1 cellular context compared by ENCODE assay signal in genomic region chr17:38747385-38748328, GRCh38.
A peak's percentile ranks its signal among the peaks of the same experiment; 100 is the strongest.
TF ChIP-seq lines count a peak whose summit lies in the region.

No MANE protein-coding gene starts in this region.

TF ChIP-seq in WTC11, 78 proteins besides CTCF, POLR2A, EP300 and RAD21 (continued from another document):
- TF ChIP-seq ELF4 (CRISPR knock-in tag; IDR thresholded peaks at IDR 0.05; ENCODE audit: low read depth) (no peak), NR3C1 (CRISPR knock-in tag; conservative IDR thresholded peaks at IDR 0.05; ENCODE audit: low read depth) (no peak), IRF2 (CRISPR knock-in tag; IDR thresholded peaks at IDR 0.05; ENCODE audit: borderline replicate concordance, low read depth) (no peak), FOXK1 (CRISPR knock-in tag; IDR thresholded peaks at IDR 0.05) (0 out of 2 replicates have a peak, but pooled peaks have one; percentile 14), TEAD1 (CRISPR knock-in tag; IDR thresholded peaks at IDR 0.05) (no peak), FOXP1 (CRISPR knock-in tag; IDR thresholded peaks at IDR 0.05; ENCODE audit: borderline replicate concordance) (peak; percentile 59; the same call in 1 of the 2 replicates), OVOL2 (CRISPR knock-in tag; IDR thresholded peaks at IDR 0.05; ENCODE audit: borderline replicate concordance) (no peak), NR1H2 (CRISPR knock-in tag; IDR thresholded peaks at IDR 0.05) (no peak), MYBL2 (CRISPR knock-in tag; IDR thresholded peaks at IDR 0.05) (peak; percentile 61; the same call in 1 of the 2 replicates), EMX1 (CRISPR knock-in tag; IDR thresholded peaks at IDR 0.05) (no peak), NFE2L1 (CRISPR knock-in tag; IDR thresholded peaks at IDR 0.05) (no peak), KAT7 (CRISPR knock-in tag; IDR thresholded peaks at IDR 0.05; ENCODE audit: borderline replicate concordance) (peak; percentile 33; the same call in 1 of the 2 replicates), ZNF425 (CRISPR knock-in tag; conservative IDR thresholded peaks at IDR 0.05) (no peak), GTF2I (CRISPR knock-in tag; conservative IDR thresholded peaks at IDR 0.05) (no peak), SP1 (CRISPR knock-in tag; conservative IDR thresholded peaks at IDR 0.05) (peak; percentile 20; the same call in 1 of the 2 replicates), ZNF317 (CRISPR knock-in tag; IDR thresholded peaks at IDR 0.05; ENCODE audit: borderline replicate concordance, low read depth) (no peak), PREB (CRISPR knock-in tag; IDR thresholded peaks at IDR 0.05; ENCODE audit: borderline replicate concordance) (no peak), NFYB (CRISPR knock-in tag; conservative IDR thresholded peaks at IDR 0.05; ENCODE audit: low read depth) (no peak), SOX15 (CRISPR knock-in tag; IDR thresholded peaks at IDR 0.05) (no peak), ZNF263 (CRISPR knock-in tag; IDR thresholded peaks at IDR 0.05; ENCODE audit: low read depth) (no peak)
- TF ChIP-seq, protein P1, sequence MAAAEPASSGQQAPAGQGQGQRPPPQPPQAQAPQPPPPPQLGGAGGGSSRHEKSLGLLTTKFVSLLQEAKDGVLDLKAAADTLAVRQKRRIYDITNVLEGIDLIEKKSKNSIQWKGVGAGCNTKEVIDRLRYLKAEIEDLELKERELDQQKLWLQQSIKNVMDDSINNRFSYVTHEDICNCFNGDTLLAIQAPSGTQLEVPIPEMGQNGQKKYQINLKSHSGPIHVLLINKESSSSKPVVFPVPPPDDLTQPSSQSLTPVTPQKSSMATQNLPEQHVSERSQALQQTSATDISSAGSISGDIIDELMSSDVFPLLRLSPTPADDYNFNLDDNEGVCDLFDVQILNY (CRISPR knock-in tag; IDR thresholded peaks at IDR 0.05): no peak
- TF ChIP-seq, protein P2, sequence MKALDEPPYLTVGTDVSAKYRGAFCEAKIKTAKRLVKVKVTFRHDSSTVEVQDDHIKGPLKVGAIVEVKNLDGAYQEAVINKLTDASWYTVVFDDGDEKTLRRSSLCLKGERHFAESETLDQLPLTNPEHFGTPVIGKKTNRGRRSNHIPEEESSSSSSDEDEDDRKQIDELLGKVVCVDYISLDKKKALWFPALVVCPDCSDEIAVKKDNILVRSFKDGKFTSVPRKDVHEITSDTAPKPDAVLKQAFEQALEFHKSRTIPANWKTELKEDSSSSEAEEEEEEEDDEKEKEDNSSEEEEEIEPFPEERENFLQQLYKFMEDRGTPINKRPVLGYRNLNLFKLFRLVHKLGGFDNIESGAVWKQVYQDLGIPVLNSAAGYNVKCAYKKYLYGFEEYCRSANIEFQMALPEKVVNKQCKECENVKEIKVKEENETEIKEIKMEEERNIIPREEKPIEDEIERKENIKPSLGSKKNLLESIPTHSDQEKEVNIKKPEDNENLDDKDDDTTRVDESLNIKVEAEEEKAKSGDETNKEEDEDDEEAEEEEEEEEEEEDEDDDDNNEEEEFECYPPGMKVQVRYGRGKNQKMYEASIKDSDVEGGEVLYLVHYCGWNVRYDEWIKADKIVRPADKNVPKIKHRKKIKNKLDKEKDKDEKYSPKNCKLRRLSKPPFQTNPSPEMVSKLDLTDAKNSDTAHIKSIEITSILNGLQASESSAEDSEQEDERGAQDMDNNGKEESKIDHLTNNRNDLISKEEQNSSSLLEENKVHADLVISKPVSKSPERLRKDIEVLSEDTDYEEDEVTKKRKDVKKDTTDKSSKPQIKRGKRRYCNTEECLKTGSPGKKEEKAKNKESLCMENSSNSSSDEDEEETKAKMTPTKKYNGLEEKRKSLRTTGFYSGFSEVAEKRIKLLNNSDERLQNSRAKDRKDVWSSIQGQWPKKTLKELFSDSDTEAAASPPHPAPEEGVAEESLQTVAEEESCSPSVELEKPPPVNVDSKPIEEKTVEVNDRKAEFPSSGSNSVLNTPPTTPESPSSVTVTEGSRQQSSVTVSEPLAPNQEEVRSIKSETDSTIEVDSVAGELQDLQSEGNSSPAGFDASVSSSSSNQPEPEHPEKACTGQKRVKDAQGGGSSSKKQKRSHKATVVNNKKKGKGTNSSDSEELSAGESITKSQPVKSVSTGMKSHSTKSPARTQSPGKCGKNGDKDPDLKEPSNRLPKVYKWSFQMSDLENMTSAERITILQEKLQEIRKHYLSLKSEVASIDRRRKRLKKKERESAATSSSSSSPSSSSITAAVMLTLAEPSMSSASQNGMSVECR (CRISPR knock-in tag; IDR thresholded peaks at IDR 0.05; ENCODE audit: borderline replicate concordance): peak; percentile 2; the same call in 1 of the 2 replicates
- TF ChIP-seq, protein P3, sequence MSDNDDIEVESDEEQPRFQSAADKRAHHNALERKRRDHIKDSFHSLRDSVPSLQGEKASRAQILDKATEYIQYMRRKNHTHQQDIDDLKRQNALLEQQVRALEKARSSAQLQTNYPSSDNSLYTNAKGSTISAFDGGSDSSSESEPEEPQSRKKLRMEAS (CRISPR knock-in tag; IDR thresholded peaks at IDR 0.05): no peak
- TF ChIP-seq, protein P4, sequence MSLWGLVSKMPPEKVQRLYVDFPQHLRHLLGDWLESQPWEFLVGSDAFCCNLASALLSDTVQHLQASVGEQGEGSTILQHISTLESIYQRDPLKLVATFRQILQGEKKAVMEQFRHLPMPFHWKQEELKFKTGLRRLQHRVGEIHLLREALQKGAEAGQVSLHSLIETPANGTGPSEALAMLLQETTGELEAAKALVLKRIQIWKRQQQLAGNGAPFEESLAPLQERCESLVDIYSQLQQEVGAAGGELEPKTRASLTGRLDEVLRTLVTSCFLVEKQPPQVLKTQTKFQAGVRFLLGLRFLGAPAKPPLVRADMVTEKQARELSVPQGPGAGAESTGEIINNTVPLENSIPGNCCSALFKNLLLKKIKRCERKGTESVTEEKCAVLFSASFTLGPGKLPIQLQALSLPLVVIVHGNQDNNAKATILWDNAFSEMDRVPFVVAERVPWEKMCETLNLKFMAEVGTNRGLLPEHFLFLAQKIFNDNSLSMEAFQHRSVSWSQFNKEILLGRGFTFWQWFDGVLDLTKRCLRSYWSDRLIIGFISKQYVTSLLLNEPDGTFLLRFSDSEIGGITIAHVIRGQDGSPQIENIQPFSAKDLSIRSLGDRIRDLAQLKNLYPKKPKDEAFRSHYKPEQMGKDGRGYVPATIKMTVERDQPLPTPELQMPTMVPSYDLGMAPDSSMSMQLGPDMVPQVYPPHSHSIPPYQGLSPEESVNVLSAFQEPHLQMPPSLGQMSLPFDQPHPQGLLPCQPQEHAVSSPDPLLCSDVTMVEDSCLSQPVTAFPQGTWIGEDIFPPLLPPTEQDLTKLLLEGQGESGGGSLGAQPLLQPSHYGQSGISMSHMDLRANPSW (CRISPR knock-in tag; conservative IDR thresholded peaks at IDR 0.05; ENCODE audit: low read depth): no peak
- TF ChIP-seq, protein P5, sequence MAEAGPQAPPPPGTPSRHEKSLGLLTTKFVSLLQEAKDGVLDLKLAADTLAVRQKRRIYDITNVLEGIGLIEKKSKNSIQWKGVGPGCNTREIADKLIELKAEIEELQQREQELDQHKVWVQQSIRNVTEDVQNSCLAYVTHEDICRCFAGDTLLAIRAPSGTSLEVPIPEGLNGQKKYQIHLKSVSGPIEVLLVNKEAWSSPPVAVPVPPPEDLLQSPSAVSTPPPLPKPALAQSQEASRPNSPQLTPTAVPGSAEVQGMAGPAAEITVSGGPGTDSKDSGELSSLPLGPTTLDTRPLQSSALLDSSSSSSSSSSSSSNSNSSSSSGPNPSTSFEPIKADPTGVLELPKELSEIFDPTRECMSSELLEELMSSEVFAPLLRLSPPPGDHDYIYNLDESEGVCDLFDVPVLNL (CRISPR knock-in tag; IDR thresholded peaks at IDR 0.05; ENCODE audit: borderline replicate concordance, low read depth): peak; percentile 63; the same call in 1 of the 2 replicates
- TF ChIP-seq, protein P6, sequence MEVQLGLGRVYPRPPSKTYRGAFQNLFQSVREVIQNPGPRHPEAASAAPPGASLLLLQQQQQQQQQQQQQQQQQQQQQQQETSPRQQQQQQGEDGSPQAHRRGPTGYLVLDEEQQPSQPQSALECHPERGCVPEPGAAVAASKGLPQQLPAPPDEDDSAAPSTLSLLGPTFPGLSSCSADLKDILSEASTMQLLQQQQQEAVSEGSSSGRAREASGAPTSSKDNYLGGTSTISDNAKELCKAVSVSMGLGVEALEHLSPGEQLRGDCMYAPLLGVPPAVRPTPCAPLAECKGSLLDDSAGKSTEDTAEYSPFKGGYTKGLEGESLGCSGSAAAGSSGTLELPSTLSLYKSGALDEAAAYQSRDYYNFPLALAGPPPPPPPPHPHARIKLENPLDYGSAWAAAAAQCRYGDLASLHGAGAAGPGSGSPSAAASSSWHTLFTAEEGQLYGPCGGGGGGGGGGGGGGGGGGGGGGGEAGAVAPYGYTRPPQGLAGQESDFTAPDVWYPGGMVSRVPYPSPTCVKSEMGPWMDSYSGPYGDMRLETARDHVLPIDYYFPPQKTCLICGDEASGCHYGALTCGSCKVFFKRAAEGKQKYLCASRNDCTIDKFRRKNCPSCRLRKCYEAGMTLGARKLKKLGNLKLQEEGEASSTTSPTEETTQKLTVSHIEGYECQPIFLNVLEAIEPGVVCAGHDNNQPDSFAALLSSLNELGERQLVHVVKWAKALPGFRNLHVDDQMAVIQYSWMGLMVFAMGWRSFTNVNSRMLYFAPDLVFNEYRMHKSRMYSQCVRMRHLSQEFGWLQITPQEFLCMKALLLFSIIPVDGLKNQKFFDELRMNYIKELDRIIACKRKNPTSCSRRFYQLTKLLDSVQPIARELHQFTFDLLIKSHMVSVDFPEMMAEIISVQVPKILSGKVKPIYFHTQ (CRISPR knock-in tag; IDR thresholded peaks at IDR 0.05): no peak
- TF ChIP-seq, protein P7, sequence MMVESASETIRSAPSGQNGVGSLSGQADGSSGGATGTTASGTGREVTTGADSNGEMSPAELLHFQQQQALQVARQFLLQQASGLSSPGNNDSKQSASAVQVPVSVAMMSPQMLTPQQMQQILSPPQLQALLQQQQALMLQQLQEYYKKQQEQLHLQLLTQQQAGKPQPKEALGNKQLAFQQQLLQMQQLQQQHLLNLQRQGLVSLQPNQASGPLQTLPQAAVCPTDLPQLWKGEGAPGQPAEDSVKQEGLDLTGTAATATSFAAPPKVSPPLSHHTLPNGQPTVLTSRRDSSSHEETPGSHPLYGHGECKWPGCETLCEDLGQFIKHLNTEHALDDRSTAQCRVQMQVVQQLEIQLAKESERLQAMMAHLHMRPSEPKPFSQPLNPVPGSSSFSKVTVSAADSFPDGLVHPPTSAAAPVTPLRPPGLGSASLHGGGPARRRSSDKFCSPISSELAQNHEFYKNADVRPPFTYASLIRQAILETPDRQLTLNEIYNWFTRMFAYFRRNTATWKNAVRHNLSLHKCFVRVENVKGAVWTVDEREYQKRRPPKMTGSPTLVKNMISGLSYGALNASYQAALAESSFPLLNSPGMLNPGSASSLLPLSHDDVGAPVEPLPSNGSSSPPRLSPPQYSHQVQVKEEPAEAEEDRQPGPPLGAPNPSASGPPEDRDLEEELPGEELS (CRISPR knock-in tag; IDR thresholded peaks at IDR 0.05): 0 out of 2 replicates have a peak, but pooled peaks have one; percentile 15
- TF ChIP-seq, protein P8, sequence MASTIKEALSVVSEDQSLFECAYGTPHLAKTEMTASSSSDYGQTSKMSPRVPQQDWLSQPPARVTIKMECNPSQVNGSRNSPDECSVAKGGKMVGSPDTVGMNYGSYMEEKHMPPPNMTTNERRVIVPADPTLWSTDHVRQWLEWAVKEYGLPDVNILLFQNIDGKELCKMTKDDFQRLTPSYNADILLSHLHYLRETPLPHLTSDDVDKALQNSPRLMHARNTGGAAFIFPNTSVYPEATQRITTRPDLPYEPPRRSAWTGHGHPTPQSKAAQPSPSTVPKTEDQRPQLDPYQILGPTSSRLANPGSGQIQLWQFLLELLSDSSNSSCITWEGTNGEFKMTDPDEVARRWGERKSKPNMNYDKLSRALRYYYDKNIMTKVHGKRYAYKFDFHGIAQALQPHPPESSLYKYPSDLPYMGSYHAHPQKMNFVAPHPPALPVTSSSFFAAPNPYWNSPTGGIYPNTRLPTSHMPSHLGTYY (CRISPR knock-in tag; IDR thresholded peaks at IDR 0.05): no peak
- TF ChIP-seq, protein P9, sequence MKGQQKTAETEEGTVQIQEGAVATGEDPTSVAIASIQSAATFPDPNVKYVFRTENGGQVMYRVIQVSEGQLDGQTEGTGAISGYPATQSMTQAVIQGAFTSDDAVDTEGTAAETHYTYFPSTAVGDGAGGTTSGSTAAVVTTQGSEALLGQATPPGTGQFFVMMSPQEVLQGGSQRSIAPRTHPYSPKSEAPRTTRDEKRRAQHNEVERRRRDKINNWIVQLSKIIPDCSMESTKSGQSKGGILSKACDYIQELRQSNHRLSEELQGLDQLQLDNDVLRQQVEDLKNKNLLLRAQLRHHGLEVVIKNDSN (CRISPR knock-in tag; IDR thresholded peaks at IDR 0.05): no peak
